Comparison of ENCODE assay signal across 17 cellular contexts in the genomic region with DNA sequence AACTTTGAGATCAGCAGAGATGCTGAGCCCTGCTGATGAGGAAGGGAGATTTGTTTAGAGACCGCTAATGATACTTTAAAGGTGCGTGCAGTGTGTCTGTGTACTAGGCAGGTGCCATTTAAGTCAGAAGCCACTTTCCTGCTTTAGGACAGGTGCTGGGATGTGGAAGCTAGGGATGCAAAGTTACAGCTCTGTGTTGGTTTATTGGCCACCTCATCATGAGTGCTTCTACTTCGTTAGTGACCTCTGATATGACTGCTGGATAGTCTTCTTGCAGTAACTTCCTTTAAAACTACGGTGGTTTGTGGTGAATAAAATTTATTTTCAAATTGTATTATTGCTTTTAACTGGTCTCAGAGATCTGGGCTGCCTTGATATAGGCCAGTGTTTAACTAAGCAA. TPM values are rescaled to one million over a fixed set of nuclear protein-coding genes. Genes with fewer than 3 reads are reported as not detected.
A peak's percentile ranks its signal among the peaks of the same experiment; 100 is the strongest.
DNase-seq lines count a peak whose midpoint lies in the region; ATAC-seq lines count a peak whose summit lies in the region.
"Had no signal": no experiment of that assay in that cellular context is flagged by ENCODE, and none has a peak within 500 bp of the region (broad histone marks: within the 10 kb centered on the region; RNA-seq: fewer than 3 reads in every experiment).

No MANE protein-coding gene starts in this region.

- intact Hi-C loops in left colon (cut with DNase I, micrococcal nuclease) = no loop called here

- no peaks in the 10 kb centered on the region for H3K79me1 ChIP-seq in trophoblast cell (ENCODE audit: low read length)

- no peak overlapping the region for H3K23ac ChIP-seq in trophoblast cell (ENCODE audit: low read length)

- H2BK5ac ChIP-seq in trophoblast cell (ENCODE audit: low read depth, low read length, poor library complexity) = no peak overlapping the region

- H2AK5ac ChIP-seq in trophoblast cell (ENCODE audit: low read length) = no peak overlapping the region

- H3K27me3 ChIP-seq in trophoblast cell (ENCODE audit: insufficient read depth, low read length) = no peaks in the 10 kb centered on the region
- H3K27me3 ChIP-seq: BLaER1 had no signal

- H3K36me3 ChIP-seq in trophoblast cell (ENCODE audit: control insufficient read depth in 1 of 2, insufficient read depth in 2 of 2, low read length in 2 of 2) = no peaks in the 10 kb centered on the region

- no peaks in the 10 kb centered on the region for H3K9me3 ChIP-seq in trophoblast cell (ENCODE audit: insufficient read depth, low read depth, low read length)
- H3K9me3 ChIP-seq: BLaER1 had no signal

- H3K4me3 ChIP-seq in trophoblast cell (ENCODE audit: low read depth, low read length) = no peak overlapping the region
- H3K4me3 ChIP-seq: BLaER1, GM23248 had no signal

- DNase-seq in DMS53 (lab: John Stamatoyannopoulos, UW) (peak; percentile 4), DMS53 treated with DMSO at 0.1 percent for 48 hours (lab: John Stamatoyannopoulos, UW; ENCODE audit: unreplicated experiment) (no peak), NCI-H526 (lab: John Stamatoyannopoulos, UW) (peak; percentile 10 to 27), NCI-H526 treated with DMSO at 0.1 percent for 48 hours (lab: John Stamatoyannopoulos, UW) (no peak), left colon (no peak), trophoblast cell (no peak)
- DNase-seq in effector CD8-positive, alpha-beta T cell (lab: John Stamatoyannopoulos, UW) = no peak
- DNase-seq: CD4-positive, alpha-beta T cell; CD8-positive, alpha-beta memory T cell; DMS 273 treated with DMSO at 0.1 percent for 48 hours; DND-41; GM23248; H7; HCEC 1CT had no signal

- H3K4me1 ChIP-seq in trophoblast cell (ENCODE audit: control insufficient read depth in 1 of 2, insufficient read depth in 2 of 2, low read length in 2 of 2) = peaks cover 0 to 2% of the 10 kb centered on the region in 2 experiments

- no peak overlapping the region for H3K18ac ChIP-seq in trophoblast cell (ENCODE audit: low read length)

- H4K12ac ChIP-seq in trophoblast cell (ENCODE audit: low read depth, low read length) = no peak overlapping the region

- no peak overlapping the region for H2BK12ac ChIP-seq in trophoblast cell (ENCODE audit: low read length)

- H2AFZ ChIP-seq in trophoblast cell (ENCODE audit: insufficient read depth, low read length, poor library complexity) = no peak overlapping the region
- H2AFZ ChIP-seq: GM23248 had no signal

- H3K4me2 ChIP-seq in trophoblast cell (ENCODE audit: low read length) = no peak overlapping the region

- no peak overlapping the region for H3K9ac ChIP-seq in trophoblast cell (ENCODE audit: low read length)
- H3K9ac ChIP-seq: BLaER1, GM23248 had no signal

- no peak overlapping the region for H3K27ac ChIP-seq in trophoblast cell (ENCODE audit: low read depth, low read length)
- H3K27ac ChIP-seq: 22Rv1, BLaER1, GM23248 had no signal

- H3K79me2 ChIP-seq in trophoblast cell (ENCODE audit: control insufficient read depth, insufficient read depth, low read length, poor library complexity) = no peaks in the 10 kb centered on the region

- ATAC-seq in left colon = peak; percentile 64
- no peak for ATAC-seq in GM21367 (IDR thresholded peaks at IDR 0.05; ENCODE audit: unreplicated experiment)

- H4K91ac ChIP-seq in trophoblast cell (ENCODE audit: low read depth, low read length) = peak overlapping the region; percentile 14

- no peak overlapping the region for H2BK120ac ChIP-seq in trophoblast cell (ENCODE audit: insufficient read depth, low read length, poor library complexity)

- H3K4ac ChIP-seq in trophoblast cell (ENCODE audit: low read depth, low read length) = peak overlapping the region; percentile 62

- no peak overlapping the region for H4K8ac ChIP-seq in trophoblast cell (ENCODE audit: low read depth, low read length)

- no CpG with 5 or more reads among the region's 4 CpGs for WGBS in trophoblast cell (ENCODE audit: extremely low coverage, insufficient coverage, insufficient read length)

- H3K14ac ChIP-seq in trophoblast cell (ENCODE audit: low read length) = no peak overlapping the region

RNA-seq across cellular contexts. Expression of gene FMNL2, which starts 44.1 kb away (rescaled TPM):
- 10 to 100 TPM; 14.8 to 14.9 TPM for total RNA-seq in left colon
- 89.8 and 93.7 TPM in 2 replicates for polyA plus RNA-seq in trophoblast cell (2013)

Comparison
In these comparisons a context has a peak if more than half of its experiments do, and no peak if none do; other contexts are left out.
1. DNase-seq: peak in DMS53 (single experiment) and NCI-H526 (2 of 2); none in DMS53 treated with DMSO at 0.1 percent for 48 hours (single experiment), NCI-H526 treated with DMSO at 0.1 percent for 48 hours (single experiment), left colon (0 of 2), trophoblast cell (0 of 2) and effector CD8-positive, alpha-beta T cell (single experiment).